In genomic region chr2:157784169-157784822, GRCh38 we compare ENCODE assay signal across 9 cellular contexts.
A peak's percentile ranks its signal among the peaks of the same experiment; 100 is the strongest.
DNase-seq lines count a peak whose midpoint lies in the region; ATAC-seq, FAIRE-seq and TF ChIP-seq lines count a peak whose summit lies in the region.
"Had no signal": no experiment of that assay in that cellular context is flagged by ENCODE, and none has a peak within 500 bp of the region (broad histone marks: within the 10 kb centered on the region; RNA-seq: fewer than 3 reads in every experiment).

No MANE protein-coding gene starts in this region.

- H3K4me3 ChIP-seq in esophagus squamous epithelium, result peak overlapping the region in 3 of 4 donors; percentile 21 to 50 (median 25)
- H3K4me3 ChIP-seq in pancreas, result peak overlapping the region in 1 of 4 donors; percentile 13
- H3K4me3 ChIP-seq in Karpas-422 (ENCODE audit: low read length), result no peak overlapping the region
- no peak overlapping the region for H3K4me3 ChIP-seq in neural progenitor cell

- H3K79me2 ChIP-seq in Karpas-422 (ENCODE audit: low read length) (no peaks in the 10 kb centered on the region), neural progenitor cell (ENCODE audit: low read depth) (no peaks in the 10 kb centered on the region)

- peaks cover 30 to 80% (median 54%) of the 10 kb centered on the region in 3 donors for H3K4me1 ChIP-seq in esophagus squamous epithelium
- H3K4me1 ChIP-seq in pancreas, result peaks cover 23 to 52% (median 52%) of the 10 kb centered on the region in 3 donors
- no peaks in the 10 kb centered on the region for H3K4me1 ChIP-seq in Karpas-422 (ENCODE audit: low read length)
- H3K4me1 ChIP-seq in neural progenitor cell, result peaks cover 25% of the 10 kb centered on the region

- FAIRE-seq in pancreas (lab: Jason Lieb, UNC), result no peak

- H3K4me2 ChIP-seq in Karpas-422 (ENCODE audit: low read depth, low read length, poor library complexity, severe bottlenecking) (no peak overlapping the region), neural progenitor cell (no peak overlapping the region)

- H3F3A ChIP-seq in neural progenitor cell (ENCODE audit: low read depth), result no peaks in the 10 kb centered on the region

- WGBS in esophagus squamous epithelium, 2 donors, result 35 to 42% methylated on average over 5 to 9 of the region's 11 CpGs
- WGBS in pancreas, 2 donors, result 8 to 17% methylated on average over 11 of the region's 11 CpGs

- H3K27me3 Mint-ChIP-seq in neural progenitor cell (ENCODE audit: insufficient read depth, low read depth), result no peaks in the 10 kb centered on the region

- peaks cover 0 to 12% (median 0%) of the 10 kb centered on the region in 3 donors for H3K36me3 ChIP-seq in esophagus squamous epithelium
- H3K36me3 ChIP-seq in pancreas, result peaks cover 0 to 4% (median 0%) of the 10 kb centered on the region in 3 donors
- H3K36me3 ChIP-seq in Karpas-422 (ENCODE audit: insufficient read depth, low read length), result no peaks in the 10 kb centered on the region
- no peaks in the 10 kb centered on the region for H3K36me3 ChIP-seq in neural progenitor cell

- H3K36me3 Mint-ChIP-seq in neural progenitor cell, result peaks cover 13% of the 10 kb centered on the region

- TF ChIP-seq POLR2A in esophagus squamous epithelium (IDR thresholded peaks at IDR 0.05), result peak in 1 of 4 donors; percentile 10

- DNase-seq in EL (peak; percentile 43), RPMI7951 (ENCODE audit: low read depth) (peak; percentile 55), esophagus squamous epithelium (lab: John Stamatoyannopoulos, UW) (no peak), pancreas (peak; percentile 70 to 84 (median 76)), Karpas-422 (no peak), neural progenitor cell (ENCODE audit: low spot score) (no peak)
- DNase-seq: nephron progenitor cell had no signal

- H3K27ac ChIP-seq in esophagus squamous epithelium (peak overlapping the region; percentile 70 to 85 (median 76)), pancreas (peak overlapping the region; percentile 70 to 85 (median 78)), Karpas-422 (ENCODE audit: low read length) (no peak overlapping the region), neural progenitor cell (no peak overlapping the region)

- H4K20me1 ChIP-seq in Karpas-422 (ENCODE audit: insufficient read depth, low read depth, low read length), result no peaks in the 10 kb centered on the region
- peaks cover 12% of the 10 kb centered on the region for H4K20me1 ChIP-seq in neural progenitor cell (ENCODE audit: low read depth)

- H3K27ac Mint-ChIP-seq in neural progenitor cell, result no peak overlapping the region
- H3K27ac Mint-ChIP-seq: nephron progenitor cell had no signal

- H3K9ac ChIP-seq in Karpas-422 (ENCODE audit: low read length) (no peak overlapping the region), neural progenitor cell (no peak overlapping the region)

- intact Hi-C loops in esophagus squamous epithelium (cut with DNase I), result loop anchor here (10.0 kb wide), 1 partner anchor 91 kb away; the partner anchor contains the start of gene ACVR1
- intact Hi-C loops in pancreas (cut with DNase I), result loop anchor here in 2 of 3 donors (5.0 to 10.0 kb wide), 2 partner anchors 91 to 223 kb away; partner anchors contain the start of gene ACVR1 (in 1 of the 2)

- H3K9me2 ChIP-seq in Karpas-422 (replicated peaks; ENCODE audit: insufficient read depth, low read length), result no peaks in the 10 kb centered on the region

- H2AFZ ChIP-seq in Karpas-422 (ENCODE audit: low read length) (no peak overlapping the region), neural progenitor cell (replicated peaks) (no peak overlapping the region)

- ATAC-seq in pancreas, result peak; percentile 86 to 92 (median 90)
- ATAC-seq in GM19397 (IDR thresholded peaks at IDR 0.05; ENCODE audit: unreplicated experiment), result no peak
- ATAC-seq in HG03354 (IDR thresholded peaks at IDR 0.05; ENCODE audit: poor library complexity, severe bottlenecking, unreplicated experiment), result no peak

- H3K9me3 Mint-ChIP-seq in neural progenitor cell, result no peaks in the 10 kb centered on the region

- H3K9me3 ChIP-seq in esophagus squamous epithelium, result no peaks in the 10 kb centered on the region
- H3K9me3 ChIP-seq in pancreas, result no peaks in the 10 kb centered on the region
- H3K9me3 ChIP-seq in Karpas-422 (ENCODE audit: low read length), result no peaks in the 10 kb centered on the region
- H3K9me3 ChIP-seq in neural progenitor cell (ENCODE audit: low read depth), result no peaks in the 10 kb centered on the region

- peaks cover 15% of the 10 kb centered on the region for H3K4me1 Mint-ChIP-seq in neural progenitor cell

- no peak overlapping the region for H3K4me3 Mint-ChIP-seq in neural progenitor cell
- H3K4me3 Mint-ChIP-seq: nephron progenitor cell had no signal

- TF ChIP-seq CTCF in esophagus squamous epithelium (IDR thresholded peaks at IDR 0.05), result no peak
- TF ChIP-seq CTCF in pancreas (IDR thresholded peaks at IDR 0.05), result no peak
- no peak for TF ChIP-seq CTCF in neural progenitor cell (IDR thresholded peaks at IDR 0.05)

- no peaks in the 10 kb centered on the region for H3K27me3 ChIP-seq in esophagus squamous epithelium
- no peaks in the 10 kb centered on the region for H3K27me3 ChIP-seq in pancreas
- H3K27me3 ChIP-seq in Karpas-422 (ENCODE audit: low read length), result no peaks in the 10 kb centered on the region
- no peaks in the 10 kb centered on the region for H3K27me3 ChIP-seq in neural progenitor cell

Comparison
In these comparisons a context has a peak if more than half of its experiments do, and no peak if none do; other contexts are left out.
1. DNase-seq: peak in EL (single experiment), RPMI7951 (single experiment) and pancreas (6 of 6); none in esophagus squamous epithelium (single experiment), Karpas-422 (single experiment) and neural progenitor cell (single experiment).
2. H3K27ac ChIP-seq: peak in esophagus squamous epithelium (4 of 4) and pancreas (4 of 4); none in Karpas-422 (single experiment) and neural progenitor cell (single experiment).
3. H3K4me3 ChIP-seq: peak in esophagus squamous epithelium (3 of 4); none in Karpas-422 (single experiment) and neural progenitor cell (single experiment).
4. ATAC-seq: peak in pancreas (4 of 4); none in GM19397 (single experiment) and HG03354 (single experiment).